8 cellular contexts compared by ENCODE assay signal in genomic region chr20:44966030-44966961, GRCh38. TPM values are rescaled to one million over a fixed set of nuclear protein-coding genes. Genes with fewer than 3 reads are reported as not detected.
A peak's percentile ranks its signal among the peaks of the same experiment; 100 is the strongest.
DNase-seq lines count a peak whose midpoint lies in the region; FAIRE-seq and TF ChIP-seq lines count a peak whose summit lies in the region.

STK4 (plus strand) TSS chr20:44966512; CDS start chr20:44966569, 57 bp downstream.

- peak within 1 kb of the TSS; percentile 98 for H3K4me3 Mint-ChIP-seq in neural progenitor cell

- H3K27ac ChIP-seq in MM.1S (ENCODE audit: low read length) (peak within 1 kb of the TSS; percentile 83), neural progenitor cell (no peak within 1 kb of the TSS), subcutaneous abdominal adipose tissue (ENCODE audit: low read depth, low read length) (peak within 1 kb of the TSS; percentile 67)

- H3K9me3 Mint-ChIP-seq in neural progenitor cell = no peaks in the 10 kb centered on the region

- H3K79me2 ChIP-seq in MM.1S (ENCODE audit: low read length) = peaks cover 48% of the 10 kb centered on the region
- peaks cover 49% of the 10 kb centered on the region for H3K79me2 ChIP-seq in neural progenitor cell (ENCODE audit: low read depth)

- H3K4me3 ChIP-seq in HAP-1 = peak within 1 kb of the TSS; percentile 90
- H3K4me3 ChIP-seq in MM.1S (ENCODE audit: low read length) = peak within 1 kb of the TSS; percentile 95
- peak within 1 kb of the TSS; percentile 71 to 88 for H3K4me3 ChIP-seq in foreskin fibroblast (ENCODE audit: low read depth in 1 of 2, low read length in 2 of 2)
- H3K4me3 ChIP-seq in neural progenitor cell = peak within 1 kb of the TSS; percentile 83
- peak within 1 kb of the TSS; percentile 79 to 97 (median 93) for H3K4me3 ChIP-seq in subcutaneous abdominal adipose tissue (ENCODE audit: low read depth in 1 of 5, low read length in 5 of 5)

- no peaks in the 10 kb centered on the region for H3K36me3 Mint-ChIP-seq in neural progenitor cell

- H3K27me3 ChIP-seq in HAP-1 (ENCODE audit: low read depth) (no peaks in the 10 kb centered on the region), MM.1S (replicated peaks; ENCODE audit: insufficient read depth, low read length) (no peaks in the 10 kb centered on the region), neural progenitor cell (no peaks in the 10 kb centered on the region), subcutaneous abdominal adipose tissue (ENCODE audit: control insufficient read depth in 5 of 5, insufficient read depth in 4 of 5, low read length in 5 of 5) (no peaks in the 10 kb centered on the region)

- TF ChIP-seq CTCF in MM.1S (IDR thresholded peaks at IDR 0.05; ENCODE audit: low read length) = peak; percentile 62
- TF ChIP-seq CTCF in foreskin fibroblast (IDR thresholded peaks at IDR 0.05; ENCODE audit: low read depth, low read length) = peak; percentile 45
- peak; percentile 53 for TF ChIP-seq CTCF in neural progenitor cell (IDR thresholded peaks at IDR 0.05)

- H3K36me3 ChIP-seq in HAP-1 (replicated peaks) = no peaks in the 10 kb centered on the region
- no peaks in the 10 kb centered on the region for H3K36me3 ChIP-seq in MM.1S (replicated peaks; ENCODE audit: insufficient read depth, low read length)
- H3K36me3 ChIP-seq in neural progenitor cell = no peaks in the 10 kb centered on the region
- no peaks in the 10 kb centered on the region for H3K36me3 ChIP-seq in subcutaneous abdominal adipose tissue (ENCODE audit: control insufficient read depth in 5 of 5, insufficient read depth in 5 of 5, low read length in 5 of 5)

- H3K4me1 Mint-ChIP-seq in neural progenitor cell = peaks cover 35% of the 10 kb centered on the region

- H4K20me1 ChIP-seq in MM.1S (ENCODE audit: insufficient read depth, low read length) (no peaks in the 10 kb centered on the region), neural progenitor cell (ENCODE audit: low read depth) (peaks cover 22% of the 10 kb centered on the region)

- DNase-seq in HAP-1 (ENCODE audit: low spot score in 2 of 2) (peak; percentile 86 to 96), MM.1S (peak; percentile 96), SIG-M5 (lab: John Stamatoyannopoulos, UW) (peak; percentile 49), activated gamma-delta T cell treated with Interleukin-2 at 50 U/mL for 16 hours (peak; percentile 95), foreskin fibroblast (peak; percentile 91 to 97), neural progenitor cell (ENCODE audit: low spot score) (peak; percentile 98)

- peak; percentile 23 for FAIRE-seq in G401.6 (lab: Jason Lieb, UNC)

- H3K27me3 Mint-ChIP-seq in neural progenitor cell (ENCODE audit: insufficient read depth, low read depth) = peaks cover 8% of the 10 kb centered on the region

- H3K9me2 ChIP-seq in MM.1S (replicated peaks; ENCODE audit: insufficient read depth, low read length) = no peaks in the 10 kb centered on the region

- in situ Hi-C loops in HAP-1 (cut with MboI; ENCODE audit: low sequenced_read_pairs) = no loop called here

- H3K4me1 ChIP-seq in HAP-1 (peaks cover 40% of the 10 kb centered on the region), MM.1S (ENCODE audit: low read length) (peaks cover 31% of the 10 kb centered on the region), neural progenitor cell (peaks cover 16% of the 10 kb centered on the region), subcutaneous abdominal adipose tissue (ENCODE audit: control insufficient read depth in 5 of 5, insufficient read depth in 5 of 5, low read length in 5 of 5) (peaks cover 3 to 25% (median 23%) of the 10 kb centered on the region in 5 donors)

- H3K9ac ChIP-seq in MM.1S (ENCODE audit: low read length) = peak within 1 kb of the TSS; percentile 90
- peak within 1 kb of the TSS; percentile 69 for H3K9ac ChIP-seq in neural progenitor cell
- H3K9ac ChIP-seq in subcutaneous abdominal adipose tissue (ENCODE audit: low read length in 5 of 5) = peak within 1 kb of the TSS; percentile 16 to 95 (median 83)

- H2AFZ ChIP-seq in MM.1S (ENCODE audit: low read length) (peak within 1 kb of the TSS; percentile 76), neural progenitor cell (replicated peaks) (peak within 1 kb of the TSS; percentile 75)

- peak within 1 kb of the TSS; percentile 73 for H3K27ac Mint-ChIP-seq in neural progenitor cell

- H3F3A ChIP-seq in MM.1S (ENCODE audit: insufficient read depth, low read length) (peaks cover 48% of the 10 kb centered on the region), neural progenitor cell (ENCODE audit: low read depth) (peaks cover 19% of the 10 kb centered on the region)

- H3K9me3 ChIP-seq in HAP-1 (no peaks in the 10 kb centered on the region), MM.1S (replicated peaks; ENCODE audit: insufficient read depth, low read length) (no peaks in the 10 kb centered on the region), neural progenitor cell (ENCODE audit: low read depth) (no peaks in the 10 kb centered on the region), subcutaneous abdominal adipose tissue (ENCODE audit: control insufficient read depth in 5 of 5, low read length in 5 of 5) (no peaks in the 10 kb centered on the region)

- H3K4me2 ChIP-seq in MM.1S (ENCODE audit: low read depth, low read length) = peak within 1 kb of the TSS; percentile 91
- H3K4me2 ChIP-seq in neural progenitor cell = peak within 1 kb of the TSS; percentile 94

RNA-seq across cellular contexts. Expression of gene STK4, which starts in this region (rescaled TPM):
- total RNA-seq in neural progenitor cell (ENCODE audit: low replicate concordance) = 32.7 and 46.1 TPM in 2 replicates
